In the genomic region with DNA sequence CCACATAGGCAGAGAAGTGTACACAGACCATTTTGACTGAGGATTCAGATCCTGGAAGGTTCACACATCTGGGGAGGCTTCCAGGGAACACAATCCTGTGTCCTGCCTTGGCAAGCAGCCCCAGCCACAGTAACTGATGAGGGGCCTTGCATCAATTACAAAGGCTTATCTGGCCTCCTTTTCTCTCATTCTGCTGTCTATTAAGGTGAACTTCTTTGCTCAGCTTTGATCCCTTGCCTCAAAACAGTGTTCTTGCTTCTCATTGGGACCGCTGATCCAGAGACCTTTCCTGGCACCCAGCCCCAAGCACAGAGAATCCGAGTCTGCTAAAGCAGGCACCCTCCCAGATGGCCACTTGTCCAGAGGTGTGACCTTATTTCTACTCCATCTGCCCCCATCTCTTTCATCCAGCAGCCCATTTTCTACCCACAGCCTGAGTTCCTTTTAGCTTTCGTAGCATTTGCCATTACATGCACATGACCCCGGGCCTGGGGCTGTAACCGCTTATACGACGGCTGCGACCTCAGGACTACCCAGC, we compare ENCODE assay signal across 17 cellular contexts. TPM values are rescaled to one million over a fixed set of nuclear protein-coding genes. Genes with fewer than 3 reads are reported as not detected.
A peak's percentile ranks its signal among the peaks of the same experiment; 100 is the strongest.
DNase-seq lines count a peak whose midpoint lies in the region; ATAC-seq and TF ChIP-seq lines count a peak whose summit lies in the region.
"Had no signal": no experiment of that assay in that cellular context is flagged by ENCODE, and none has a peak within 500 bp of the region (broad histone marks: within the 10 kb centered on the region; RNA-seq: fewer than 3 reads in every experiment).

No MANE protein-coding gene starts in this region.

- H3K27ac ChIP-seq in neural progenitor cell, result no peak overlapping the region

- H3K9me3 Mint-ChIP-seq in CD14-positive monocyte, result peaks cover 3 to 10% (median 4%) of the 10 kb centered on the region in 7 donors
- H3K9me3 Mint-ChIP-seq in neural progenitor cell, result peaks cover 8% of the 10 kb centered on the region
- H3K9me3 Mint-ChIP-seq in osteocyte (ENCODE audit: unreplicated experiment), result peaks cover 5% of the 10 kb centered on the region

- H3K36me3 Mint-ChIP-seq in CD14-positive monocyte, result peaks cover 64 to 65% of the 10 kb centered on the region in 2 donors
- peaks cover 26% of the 10 kb centered on the region for H3K36me3 Mint-ChIP-seq in neural progenitor cell
- H3K36me3 Mint-ChIP-seq in osteocyte (ENCODE audit: unreplicated experiment), result peaks cover 38% of the 10 kb centered on the region

- H3K79me2 ChIP-seq in neural progenitor cell (ENCODE audit: low read depth), result no peaks in the 10 kb centered on the region

- ATAC-seq in SK-N-SH treated with all-trans-retinoic acid at 6 μM for 48 hours, result no peak
- ATAC-seq in HG03159 (IDR thresholded peaks at IDR 0.05; ENCODE audit: unreplicated experiment), result no peak
- no peak for ATAC-seq in HG03196 (IDR thresholded peaks at IDR 0.05; ENCODE audit: unreplicated experiment)
- ATAC-seq: Right ventricle myocardium inferior had no signal

- H3K9me3 ChIP-seq in neural progenitor cell (ENCODE audit: low read depth), result no peaks in the 10 kb centered on the region

- H3K4me2 ChIP-seq in neural progenitor cell, result no peak overlapping the region

- peaks cover 18% of the 10 kb centered on the region for H3K4me1 ChIP-seq in neural progenitor cell

- H3K4me1 Mint-ChIP-seq in CD14-positive monocyte (peaks cover 29% of the 10 kb centered on the region), neural progenitor cell (peaks cover 37% of the 10 kb centered on the region), osteocyte (ENCODE audit: unreplicated experiment) (peaks cover 30% of the 10 kb centered on the region)

- intact Hi-C loops in CD14-positive monocyte (cut with micrococcal nuclease), result no loop called here

- no peak overlapping the region for H3K9ac ChIP-seq in neural progenitor cell

- H2AFZ ChIP-seq in neural progenitor cell (replicated peaks), result no peak overlapping the region

- peaks cover 0 to 3% (median 0%) of the 10 kb centered on the region in 3 donors for H3K27me3 Mint-ChIP-seq in CD14-positive monocyte (ENCODE audit: low read depth in 3 of 3)
- no peaks in the 10 kb centered on the region for H3K27me3 Mint-ChIP-seq in neural progenitor cell (ENCODE audit: insufficient read depth, low read depth)
- H3K27me3 Mint-ChIP-seq in osteocyte (ENCODE audit: unreplicated experiment), result no peaks in the 10 kb centered on the region
- H3K27me3 Mint-ChIP-seq: CD4-positive, alpha-beta memory T cell had no signal

- H3K4me3 Mint-ChIP-seq in CD14-positive monocyte (no peak overlapping the region), neural progenitor cell (no peak overlapping the region), osteocyte (ENCODE audit: unreplicated experiment) (no peak overlapping the region)
- H3K4me3 Mint-ChIP-seq: CD4-positive, alpha-beta memory T cell had no signal

- H3K27me3 ChIP-seq in neural progenitor cell, result no peaks in the 10 kb centered on the region

- H3K4me3 ChIP-seq in fibroblast of the aortic adventitia (ENCODE audit: low read depth, low read length) (no peak overlapping the region), neural progenitor cell (no peak overlapping the region)

- TF ChIP-seq CTCF in CD14-positive monocyte (IDR thresholded peaks at IDR 0.05) (no peak), fibroblast of the aortic adventitia (IDR thresholded peaks at IDR 0.05; ENCODE audit: insufficient read depth, low read length) (no peak), neural progenitor cell (IDR thresholded peaks at IDR 0.05) (no peak), osteocyte (IDR thresholded peaks at IDR 0.05) (no peak)

- no peaks in the 10 kb centered on the region for H3F3A ChIP-seq in neural progenitor cell (ENCODE audit: low read depth)

- H3K27ac Mint-ChIP-seq in CD14-positive monocyte, result peak overlapping the region in 4 of 7 donors; percentile 12 to 61 (median 38)
- H3K27ac Mint-ChIP-seq in neural progenitor cell, result peak overlapping the region; percentile 48
- H3K27ac Mint-ChIP-seq in osteocyte (ENCODE audit: unreplicated experiment), result no peak overlapping the region
- H3K27ac Mint-ChIP-seq: CD4-positive, alpha-beta memory T cell had no signal

- no peak for DNase-seq in CD14-positive monocyte (ENCODE audit: low spot score)
- peak; percentile 44 for DNase-seq in fibroblast of the aortic adventitia (ENCODE audit: low read depth)
- no peak for DNase-seq in neural progenitor cell (ENCODE audit: low spot score)
- no peak for DNase-seq in osteocyte (ENCODE audit: extremely low spot score, unreplicated experiment)
- no peak for DNase-seq in NK-92 (lab: John Stamatoyannopoulos, UW; ENCODE audit: unreplicated experiment)
- DNase-seq: AML-193; CD4-positive, alpha-beta memory T cell; H7; Kasumi-1; NCI-H1105 treated with DMSO at 0.1 percent for 48 hours; NCI-H187; NCI-H2171; NCI-H774 had no signal

- H3K36me3 ChIP-seq in neural progenitor cell, result no peaks in the 10 kb centered on the region

- no peaks in the 10 kb centered on the region for H4K20me1 ChIP-seq in neural progenitor cell (ENCODE audit: low read depth)

TF ChIP-seq in SK-N-SH treated with all-trans-retinoic acid at 6 μM for 48 hours, 23 proteins besides CTCF, POLR2A, EP300 and RAD21:
- TF ChIP-seq ZNF70 (CRISPR knock-in tag; IDR thresholded peaks at IDR 0.05) (no peak), GLIS3 (CRISPR knock-in tag; IDR thresholded peaks at IDR 0.05) (no peak), TCF4 (CRISPR knock-in tag; IDR thresholded peaks at IDR 0.05; ENCODE audit: borderline replicate concordance) (peak; percentile 24; the same call in 1 of the 2 replicates), OSR1 (CRISPR knock-in tag; IDR thresholded peaks at IDR 0.05) (no peak)

RNA-seq across cellular contexts. Expression of a gene that starts 52.3 kb away (rescaled TPM):
- polyA plus RNA-seq in CD14-positive monocyte, result 10 to 100 TPM; 84.4 to 88.3 TPM
- total RNA-seq in fibroblast of the aortic adventitia (ENCODE audit: low replicate concordance) (34.3 and 50.4 TPM in 2 replicates), neural progenitor cell (ENCODE audit: low replicate concordance) (13.8 and 15.1 TPM in 2 replicates), osteocyte (87.9 and 88.0 TPM in 2 replicates)
